In genomic region chr12:131869871-131870418, GRCh38 we compare ENCODE assay signal across 13 cellular contexts. TPM values are rescaled to one million over a fixed set of nuclear protein-coding genes. Genes with fewer than 3 reads are reported as not detected.
DNase-seq lines count a peak whose midpoint lies in the region; ATAC-seq and TF ChIP-seq lines count a peak whose summit lies in the region.
"Had no signal": no experiment of that assay in that cellular context is flagged by ENCODE, and none has a peak within 500 bp of the region (broad histone marks: within the 10 kb centered on the region; RNA-seq: fewer than 3 reads in every experiment).

No MANE protein-coding gene starts in this region.

- ATAC-seq in activated CD8-positive, alpha-beta T cell treated with anti-CD3 and anti-CD28 coated beads, Interleukin-2, amount 10 ng/mL, durations not matched to agents 7 days and 5 days: no peak

- no peak overlapping the region for H3K4me3 Mint-ChIP-seq in activated CD8-positive, alpha-beta T cell treated with anti-CD3 and anti-CD28 coated beads, Interleukin-2, amount 10 ng/mL, durations not matched to agents 7 days and 5 days
- no peak overlapping the region for H3K4me3 Mint-ChIP-seq in activated CD4-positive, alpha-beta memory T cell treated with anti-CD3 and anti-CD28 coated beads for 36 hours
- H3K4me3 Mint-ChIP-seq: CD8-positive, alpha-beta memory T cell; nephron had no signal

- peak; percentile 39 for DNase-seq in COLO668 (lab: John Stamatoyannopoulos, UW; ENCODE audit: unreplicated experiment)
- DNase-seq in M059J (ENCODE audit: low read depth): peak; percentile 88
- peak; percentile 31 for DNase-seq in astrocyte of the spinal cord (ENCODE audit: low read depth, low spot score)
- DNase-seq in kidney tubule cell (ENCODE audit: low spot score): peak; percentile 91
- no peak for DNase-seq in NCI-H2107 (lab: John Stamatoyannopoulos, UW)
- DNase-seq in activated CD8-positive, alpha-beta T cell treated with anti-CD3 and anti-CD28 coated beads, Interleukin-2, amount 10 ng/mL, durations not matched to agents 7 days and 5 days: no peak
- no peak for DNase-seq in activated CD8-positive, alpha-beta memory T cell treated with anti-CD3 and anti-CD28 coated beads, Interleukin-2, amount 50 U/mL, for 48 hours
- DNase-seq in activated CD4-positive, alpha-beta memory T cell treated with anti-CD3 and anti-CD28 coated beads for 36 hours: no peak
- DNase-seq: CD8-positive, alpha-beta memory T cell; central memory CD4-positive, alpha-beta T cell; heart left ventricle; stimulated activated CD4-positive, alpha-beta T cell treated with anti-CD3 and anti-CD28 coated beads, Interleukin-2, amount 100 ng/mL, for 24 hours had no signal

- CTCF ChIA-PET in activated CD8-positive, alpha-beta T cell treated with anti-CD3 and anti-CD28 coated beads, Interleukin-2, amount 10 ng/mL, durations not matched to agents 7 days and 5 days (lab: Charles Lee): no interaction called here
- CTCF ChIA-PET in activated CD4-positive, alpha-beta memory T cell treated with anti-CD3 and anti-CD28 coated beads for 36 hours (lab: Charles Lee): no interaction called here

- H3K27ac Mint-ChIP-seq in activated CD8-positive, alpha-beta T cell treated with anti-CD3 and anti-CD28 coated beads, Interleukin-2, amount 10 ng/mL, durations not matched to agents 7 days and 5 days: no peak overlapping the region
- no peak overlapping the region for H3K27ac Mint-ChIP-seq in activated CD4-positive, alpha-beta memory T cell treated with anti-CD3 and anti-CD28 coated beads for 36 hours
- H3K27ac Mint-ChIP-seq: nephron had no signal

- no peak for TF ChIP-seq CTCF in astrocyte of the spinal cord (IDR thresholded peaks at IDR 0.05; ENCODE audit: low read depth, low read length)

- H3K4me3 ChIP-seq in astrocyte of the spinal cord (ENCODE audit: low read depth, low read length): no peak overlapping the region
- H3K4me3 ChIP-seq: heart left ventricle had no signal

- in situ Hi-C loops in astrocyte of the spinal cord (cut with HindIII; ENCODE audit: low sequenced_read_pairs): no loop called here

- no peaks in the 10 kb centered on the region for H3K4me1 Mint-ChIP-seq in activated CD8-positive, alpha-beta T cell treated with anti-CD3 and anti-CD28 coated beads, Interleukin-2, amount 10 ng/mL, durations not matched to agents 7 days and 5 days (ENCODE audit: low read depth)
- H3K4me1 Mint-ChIP-seq in activated CD4-positive, alpha-beta memory T cell treated with anti-CD3 and anti-CD28 coated beads for 36 hours (ENCODE audit: low read depth): no peaks in the 10 kb centered on the region
- H3K4me1 Mint-ChIP-seq: CD8-positive, alpha-beta memory T cell; nephron had no signal

- intact Hi-C loops in activated CD4-positive, alpha-beta memory T cell treated with anti-CD3 and anti-CD28 coated beads for 36 hours (cut with micrococcal nuclease): no loop called here

- H3K27me3 Mint-ChIP-seq in activated CD8-positive, alpha-beta T cell treated with anti-CD3 and anti-CD28 coated beads, Interleukin-2, amount 10 ng/mL, durations not matched to agents 7 days and 5 days (ENCODE audit: low read depth): no peaks in the 10 kb centered on the region
- no peaks in the 10 kb centered on the region for H3K27me3 Mint-ChIP-seq in activated CD4-positive, alpha-beta memory T cell treated with anti-CD3 and anti-CD28 coated beads for 36 hours
- H3K27me3 Mint-ChIP-seq: CD8-positive, alpha-beta memory T cell had no signal

- no peaks in the 10 kb centered on the region for H3K36me3 Mint-ChIP-seq in activated CD8-positive, alpha-beta T cell treated with anti-CD3 and anti-CD28 coated beads, Interleukin-2, amount 10 ng/mL, durations not matched to agents 7 days and 5 days (ENCODE audit: low read depth)
- H3K36me3 Mint-ChIP-seq in activated CD4-positive, alpha-beta memory T cell treated with anti-CD3 and anti-CD28 coated beads for 36 hours: no peaks in the 10 kb centered on the region
- H3K36me3 Mint-ChIP-seq: CD8-positive, alpha-beta memory T cell had no signal

- POLR2A ChIA-PET in activated CD8-positive, alpha-beta T cell treated with anti-CD3 and anti-CD28 coated beads, Interleukin-2, amount 10 ng/mL, durations not matched to agents 7 days and 5 days (lab: Charles Lee): no interaction called here
- POLR2A ChIA-PET in activated CD4-positive, alpha-beta memory T cell treated with anti-CD3 and anti-CD28 coated beads for 36 hours (lab: Charles Lee): no interaction called here

- no peaks in the 10 kb centered on the region for H3K9me3 Mint-ChIP-seq in activated CD8-positive, alpha-beta T cell treated with anti-CD3 and anti-CD28 coated beads, Interleukin-2, amount 10 ng/mL, durations not matched to agents 7 days and 5 days (ENCODE audit: insufficient read depth)
- H3K9me3 Mint-ChIP-seq in activated CD4-positive, alpha-beta memory T cell treated with anti-CD3 and anti-CD28 coated beads for 36 hours: peaks cover 7% of the 10 kb centered on the region

RNA-seq across cellular contexts. Expression of gene ULK1, which starts 24.5 kb away (rescaled TPM):
- total RNA-seq in M059J (2014; rRNA removed; shearing (Covaris generic)): 4.5 and 7.5 TPM in 2 replicates
- total RNA-seq in activated CD8-positive, alpha-beta T cell treated with anti-CD3 and anti-CD28 coated beads, Interleukin-2, amount 10 ng/mL, durations not matched to agents 7 days and 5 days: 10 to 100 TPM; 17.1 to 20.6 TPM
- 10 to 100 TPM; 13.8 to 17.8 TPM for total RNA-seq in activated CD4-positive, alpha-beta memory T cell treated with anti-CD3 and anti-CD28 coated beads for 36 hours

RNA-seq across cellular contexts. Expression of gene MMP17, which starts 41.8 kb away (rescaled TPM):
- total RNA-seq in M059J (2014; rRNA removed; shearing (Covaris generic)): 8.3 and 10.1 TPM in 2 replicates
- not detected for total RNA-seq in activated CD8-positive, alpha-beta T cell treated with anti-CD3 and anti-CD28 coated beads, Interleukin-2, amount 10 ng/mL, durations not matched to agents 7 days and 5 days
- total RNA-seq in activated CD4-positive, alpha-beta memory T cell treated with anti-CD3 and anti-CD28 coated beads for 36 hours: under 1 TPM; 0.48 to 0.87 TPM

RNA-seq across cellular contexts. Expression of gene PUS1, which starts 59.1 kb away (rescaled TPM):
- 9.3 and 10.3 TPM in 2 replicates for total RNA-seq in M059J (2014; rRNA removed; shearing (Covaris generic))
- 10 to 100 TPM; 57.3 to 64.7 TPM for total RNA-seq in activated CD8-positive, alpha-beta T cell treated with anti-CD3 and anti-CD28 coated beads, Interleukin-2, amount 10 ng/mL, durations not matched to agents 7 days and 5 days
- 10 to 100 TPM; 48.6 to 53.9 TPM for total RNA-seq in activated CD4-positive, alpha-beta memory T cell treated with anti-CD3 and anti-CD28 coated beads for 36 hours

Comparison
In these comparisons a context has a peak if more than half of its experiments do, and no peak if none do; other contexts are left out.
1. DNase-seq: peak in COLO668 (single experiment), M059J (single experiment), astrocyte of the spinal cord (single experiment) and kidney tubule cell (single experiment); none in NCI-H2107 (single experiment), activated CD8-positive, alpha-beta T cell treated with anti-CD3 and anti-CD28 coated beads, Interleukin-2, amount 10 ng/mL, durations not matched to agents 7 days and 5 days (single experiment), activated CD8-positive, alpha-beta memory T cell treated with anti-CD3 and anti-CD28 coated beads, Interleukin-2, amount 50 U/mL, for 48 hours (single experiment) and activated CD4-positive, alpha-beta memory T cell treated with anti-CD3 and anti-CD28 coated beads for 36 hours (single experiment).